In genomic region chr11:9314291-9315077, GRCh38 we compare ENCODE assay signal across 8 cellular contexts. TPM values are rescaled to one million over a fixed set of nuclear protein-coding genes. Genes with fewer than 3 reads are reported as not detected.
DNase-seq lines count a peak whose midpoint lies in the region; ATAC-seq, FAIRE-seq and TF ChIP-seq lines count a peak whose summit lies in the region.

Gene TMEM41B, minus strand, starts transcription at chr11:9314593. Its CDS starts 152 bp downstream, at chr11:9314441.

- H3K4me3 ChIP-seq in A673 (ENCODE audit: low read depth, low read length, poor library complexity, severe bottlenecking): peak within 1 kb of the TSS; percentile 99
- peak within 1 kb of the TSS; percentile 82 to 99 (median 89) for H3K4me3 ChIP-seq in breast epithelium
- peak within 1 kb of the TSS; percentile 92 for H3K4me3 ChIP-seq in iPS-20b (ENCODE audit: low read length)
- H3K4me3 ChIP-seq in small intestine (ENCODE audit: low read depth in 1 of 2, low read length in 2 of 2): peak within 1 kb of the TSS; percentile 99

- H3K27me3 ChIP-seq in A673 (replicated peaks; ENCODE audit: insufficient read depth, low read depth, low read length, poor library complexity): no peaks in the 10 kb centered on the region
- no peaks in the 10 kb centered on the region for H3K27me3 ChIP-seq in breast epithelium
- H3K27me3 ChIP-seq in iPS-20b (ENCODE audit: insufficient read depth, low read length): no peaks in the 10 kb centered on the region
- no peaks in the 10 kb centered on the region for H3K27me3 ChIP-seq in small intestine (ENCODE audit: control insufficient read depth in 2 of 2, insufficient read depth in 2 of 2, low read length in 2 of 2)

- peak within 1 kb of the TSS; percentile 95 for H3K27ac ChIP-seq in A673 (ENCODE audit: low read depth, low read length, poor library complexity, severe bottlenecking)
- H3K27ac ChIP-seq in VCaP: peak within 1 kb of the TSS; percentile 91
- peak within 1 kb of the TSS; percentile 91 to 92 for H3K27ac ChIP-seq in breast epithelium
- peak within 1 kb of the TSS; percentile 82 for H3K27ac ChIP-seq in iPS-20b (ENCODE audit: low read length)
- peak within 1 kb of the TSS; percentile 91 to 96 for H3K27ac ChIP-seq in small intestine (ENCODE audit: low read depth in 1 of 2, low read length in 1 of 2)

- CTCF ChIA-PET in A673 (lab: Charles Lee): interaction anchor here (0.5 kb wide), 1 partner anchor 991 kb away, joined by 7 read pairs; the partner anchor contains the start of gene ADM

- H3K4me1 ChIP-seq in A673 (ENCODE audit: insufficient read depth, low read length, poor library complexity, severe bottlenecking) (peaks cover 11% of the 10 kb centered on the region), breast epithelium (peaks cover 0 to 5% of the 10 kb centered on the region in 2 donors), iPS-20b (ENCODE audit: insufficient read depth, low read length) (peaks cover 10% of the 10 kb centered on the region; the same call in 1 of the 2 replicates), small intestine (ENCODE audit: control insufficient read depth in 2 of 2, insufficient read depth in 1 of 2, low read depth in 1 of 2, low read length in 1 of 2) (peaks cover 5 to 9% of the 10 kb centered on the region in 2 donors)

- POLR2A ChIA-PET in A673 (lab: Charles Lee; ENCODE audit: low non-redundant PET): no interaction called here

- TF ChIP-seq POLR2A in breast epithelium (IDR thresholded peaks at IDR 0.05): peak; percentile 46

- TF ChIP-seq CTCF in A673 (conservative IDR thresholded peaks at IDR 0.05; ENCODE audit: low read depth, low read length) (no peak), VCaP (conservative IDR thresholded peaks at IDR 0.05) (no peak), breast epithelium (IDR thresholded peaks at IDR 0.05) (no peak)

- DNase-seq in A673 (ENCODE audit: low spot score) (peak; percentile 98), NCI-H2196 (lab: John Stamatoyannopoulos, UW; ENCODE audit: unreplicated experiment) (peak; percentile 98), breast epithelium (ENCODE audit: low spot score in 2 of 2) (peak; percentile 96 to 97), small intestine (peak; percentile 99)

- no TSS peak for BruUV-seq in A673 (replicated peaks; lab: Mats Ljungman, UMichigan)

- H3K9me3 ChIP-seq in A673 (ENCODE audit: low read depth, low read length, poor library complexity, severe bottlenecking) (no peaks in the 10 kb centered on the region), breast epithelium (no peaks in the 10 kb centered on the region), iPS-20b (ENCODE audit: insufficient read depth, low read depth, low read length) (no peaks in the 10 kb centered on the region), small intestine (ENCODE audit: control insufficient read depth, low read depth) (no peaks in the 10 kb centered on the region)

- 0 to 1% (median 1%) methylated on average over 59 to 71 of the region's 71 CpGs for WGBS in small intestine, 3 donors

- H3K9ac ChIP-seq in iPS-20b (ENCODE audit: low read depth, low read length): peak within 1 kb of the TSS; percentile 89

- intact Hi-C loops in A673 (cut with micrococcal nuclease; ENCODE audit: unreplicated experiment) (no loop called here), breast epithelium (cut with DNase I; ENCODE audit: low total_unique reads) (loop anchor here (10.0 kb wide), 1 partner anchor 50 kb away; no protein-coding TSS in a partner anchor)

- ATAC-seq in GM18868 (IDR thresholded peaks at IDR 0.05; ENCODE audit: unreplicated experiment): peak; percentile 93
- ATAC-seq in HG03108 (IDR thresholded peaks at IDR 0.05; ENCODE audit: unreplicated experiment): peak; percentile 98

- H3K36me3 ChIP-seq in A673 (ENCODE audit: insufficient read depth, low read length, poor library complexity, severe bottlenecking) (no peaks in the 10 kb centered on the region), breast epithelium (no peaks in the 10 kb centered on the region), iPS-20b (ENCODE audit: insufficient read depth, low read depth, low read length) (no peaks in the 10 kb centered on the region), small intestine (ENCODE audit: control insufficient read depth in 2 of 2, insufficient read depth in 2 of 2, low read length in 2 of 2) (no peaks in the 10 kb centered on the region)

- no peak for FAIRE-seq in small intestine (lab: Jason Lieb, UNC)

RNA-seq across cellular contexts. Expression of gene TMEM41B, which starts in this region (rescaled TPM):
- total RNA-seq in A673 (2021) (55.1 and 58.0 TPM in 2 replicates), breast epithelium (10 to 100 TPM; 19.2 to 42.3 (median 38.0) TPM)
- polyA plus RNA-seq in small intestine: 10 to 100 TPM; 16.5 to 20.9 (median 20.6) TPM

Comparison
In these comparisons a context has a peak if more than half of its experiments do, and no peak if none do; other contexts are left out.
1. Peak in every context shown above with its lines: DNase-seq, ATAC-seq, H3K4me3 ChIP-seq and H3K27ac ChIP-seq.